13 cellular contexts compared by ENCODE assay signal in genomic region chr9:111994831-111995458, GRCh38.
A peak's percentile ranks its signal among the peaks of the same experiment; 100 is the strongest.
DNase-seq lines count a peak whose midpoint lies in the region; ATAC-seq, FAIRE-seq and TF ChIP-seq lines count a peak whose summit lies in the region.
"Had no signal": no experiment of that assay in that cellular context is flagged by ENCODE, and none has a peak within 500 bp of the region (broad histone marks: within the 10 kb centered on the region; RNA-seq: fewer than 3 reads in every experiment).

No MANE protein-coding gene starts in this region.

- peaks cover 0 to 11% (median 0%) of the 10 kb centered on the region in 3 donors for H3K9me3 ChIP-seq in gastroesophageal sphincter
- H3K9me3 ChIP-seq: ascending aorta had no signal

- no peaks in the 10 kb centered on the region for H3K36me3 ChIP-seq in gastroesophageal sphincter
- H3K36me3 ChIP-seq: ascending aorta had no signal

- H3K4me3 ChIP-seq in gastroesophageal sphincter = no peak overlapping the region
- H3K4me3 ChIP-seq: ascending aorta had no signal

- FAIRE-seq in RCC 7860 (lab: Jason Lieb, UNC) = peak; percentile 99

- peaks cover 0 to 11% (median 0%) of the 10 kb centered on the region in 3 donors for H3K4me1 ChIP-seq in gastroesophageal sphincter
- H3K4me1 ChIP-seq: ascending aorta had no signal

- no peak for TF ChIP-seq EP300 in gastroesophageal sphincter (IDR thresholded peaks at IDR 0.05)

- TF ChIP-seq CTCF in gastroesophageal sphincter (IDR thresholded peaks at IDR 0.05) = no peak

- no peaks in the 10 kb centered on the region for H3K27me3 ChIP-seq in gastroesophageal sphincter
- H3K27me3 ChIP-seq: ascending aorta had no signal

- 92 to 93% methylated on average over 6 of the region's 10 CpGs for WGBS in gastroesophageal sphincter (ENCODE audit: low coverage in 1 of 2), 2 donors

- peak; percentile 54 for ATAC-seq in GM18505 (IDR thresholded peaks at IDR 0.05; ENCODE audit: unreplicated experiment)
- peak; percentile 54 for ATAC-seq in GM21423 (IDR thresholded peaks at IDR 0.05; ENCODE audit: unreplicated experiment)
- no peak for ATAC-seq in gastroesophageal sphincter
- ATAC-seq: right cardiac atrium had no signal

- no peak overlapping the region for H3K27ac ChIP-seq in gastroesophageal sphincter
- H3K27ac ChIP-seq: ascending aorta had no signal

- no peak for TF ChIP-seq POLR2A in GM18505 (IDR thresholded peaks at IDR 0.05; ENCODE audit: borderline replicate concordance, extremely low read depth, insufficient read depth, insufficient read length)
- no peak for TF ChIP-seq POLR2A in gastroesophageal sphincter (IDR thresholded peaks at IDR 0.05)

- DNase-seq in RCC 7860 (ENCODE audit: low spot score) (peak; percentile 88), kidney glomerular epithelial cell (lab: John Stamatoyannopoulos, UW) (peak; percentile 84), cerebellar cortex (ENCODE audit: low spot score) (no peak), occipital lobe (lab: John Stamatoyannopoulos, UW) (no peak), cerebellum (ENCODE audit: low spot score) (no peak)
- DNase-seq: GF-D8, hippocampal formation, NCI-H2107, right cardiac atrium had no signal

Comparison
In these comparisons a context has a peak if more than half of its experiments do, and no peak if none do; other contexts are left out.
1. DNase-seq: peak in RCC 7860 (single experiment) and kidney glomerular epithelial cell (single experiment); none in cerebellar cortex (single experiment), occipital lobe (single experiment) and cerebellum (single experiment).